16 cellular contexts compared by ENCODE assay signal in the genomic region with DNA sequence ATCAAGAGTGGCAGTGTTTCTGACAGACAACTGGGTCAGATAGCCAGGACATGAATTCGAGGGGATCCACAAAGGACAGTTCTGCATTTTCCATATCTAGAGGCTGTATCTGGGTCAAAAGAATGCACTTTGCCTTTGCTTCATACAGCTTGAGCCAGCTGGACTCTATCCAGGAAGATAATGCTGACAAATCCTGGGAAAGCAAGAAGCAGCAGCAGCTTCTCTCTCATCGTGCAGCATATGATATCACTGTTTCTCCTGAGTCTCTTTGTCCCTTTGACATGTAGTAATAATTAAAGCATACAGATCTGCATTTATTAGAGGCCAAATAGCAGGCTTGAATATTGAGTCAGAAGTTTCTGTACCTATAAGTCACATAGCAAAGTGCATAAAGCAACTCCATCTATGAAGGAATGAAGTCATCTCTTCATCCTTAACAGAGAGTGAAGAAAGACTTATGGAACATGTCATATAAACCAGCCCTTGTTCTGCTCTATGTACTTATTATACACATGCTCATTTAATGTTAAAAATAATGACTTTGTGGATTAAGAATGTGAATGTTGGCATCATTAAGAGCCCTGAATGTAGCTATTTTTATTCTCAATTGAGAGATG.
A peak's percentile ranks its signal among the peaks of the same experiment; 100 is the strongest.
DNase-seq lines count a peak whose midpoint lies in the region; ATAC-seq and TF ChIP-seq lines count a peak whose summit lies in the region.
"Had no signal": no experiment of that assay in that cellular context is flagged by ENCODE, and none has a peak within 500 bp of the region (broad histone marks: within the 10 kb centered on the region; RNA-seq: fewer than 3 reads in every experiment).

No MANE protein-coding gene starts in this region.

- peak; percentile 45 for DNase-seq in A172 (ENCODE audit: low spot score)
- peak; percentile 20 for DNase-seq in ELR (ENCODE audit: low read depth)
- peak; percentile 35 for DNase-seq in astrocyte of the spinal cord (ENCODE audit: low read depth, low spot score)
- peak; percentile 46 for DNase-seq in fibroblast of the aortic adventitia (ENCODE audit: low read depth)
- DNase-seq in activated gamma-delta T cell treated with Interleukin-2 at 50 U/mL for 16 hours = no peak
- DNase-seq in SW 1271 (lab: John Stamatoyannopoulos, UW) = no peak
- DNase-seq: activated CD4-positive, alpha-beta T cell treated with anti-CD3 and anti-CD28 coated beads, Interleukin-2, amount 50 U/mL, for 48 hours; activated T-cell treated with anti-CD3 and anti-CD28 coated beads, Interleukin-2, amount 50 U/mL, for 24 hours; Calu3; HFFc6; left colon; naive B cell; NCI-H1092 had no signal

- no peak for ATAC-seq in HG02884 (IDR thresholded peaks at IDR 0.05; ENCODE audit: unreplicated experiment)
- no peak for ATAC-seq in GM18505 (IDR thresholded peaks at IDR 0.05; ENCODE audit: unreplicated experiment)
- ATAC-seq: left colon had no signal

- no peak for TF ChIP-seq POLR2A in GM18505 (IDR thresholded peaks at IDR 0.05; ENCODE audit: borderline replicate concordance, extremely low read depth, insufficient read depth, insufficient read length)

- in situ Hi-C loops in astrocyte of the spinal cord (cut with HindIII; ENCODE audit: low sequenced_read_pairs) = no loop called here

- H3K4me3 ChIP-seq in astrocyte of the spinal cord (ENCODE audit: low read depth, low read length) = no peak overlapping the region
- H3K4me3 ChIP-seq in fibroblast of the aortic adventitia (ENCODE audit: low read depth, low read length) = no peak overlapping the region
- H3K4me3 ChIP-seq: esophagus muscularis mucosa had no signal

- TF ChIP-seq CTCF in astrocyte of the spinal cord (IDR thresholded peaks at IDR 0.05; ENCODE audit: low read depth, low read length) (no peak), fibroblast of the aortic adventitia (IDR thresholded peaks at IDR 0.05; ENCODE audit: insufficient read depth, low read length) (no peak)

Comparison
In these comparisons a context has a peak if more than half of its experiments do, and no peak if none do; other contexts are left out.
1. DNase-seq: peak in A172 (single experiment), ELR (single experiment), astrocyte of the spinal cord (single experiment) and fibroblast of the aortic adventitia (single experiment); none in activated gamma-delta T cell treated with Interleukin-2 at 50 U/mL for 16 hours (single experiment) and SW 1271 (0 of 2).